In genomic region chr7:35257251-35258124, GRCh38 we compare ENCODE assay signal across 12 cellular contexts. TPM values are rescaled to one million over a fixed set of nuclear protein-coding genes. Genes with fewer than 3 reads are reported as not detected.
DNase-seq lines count a peak whose midpoint lies in the region; TF ChIP-seq lines count a peak whose summit lies in the region.
"Had no signal": no experiment of that assay in that cellular context is flagged by ENCODE, and none has a peak within 500 bp of the region (broad histone marks: within the 10 kb centered on the region; RNA-seq: fewer than 3 reads in every experiment).

No MANE protein-coding gene starts in this region.

- H4K20me1 ChIP-seq in osteoblast (ENCODE audit: insufficient read depth, low read length): no peaks in the 10 kb centered on the region

- H3K27me3 ChIP-seq in left ventricle myocardium inferior (ENCODE audit: low read depth) (peaks cover 98% of the 10 kb centered on the region), osteoblast (ENCODE audit: insufficient read depth, low read length) (peaks cover 97% of the 10 kb centered on the region)

- intact Hi-C loops in left ventricle myocardium inferior (cut with micrococcal nuclease): no loop called here

- H3K27ac ChIP-seq in left ventricle myocardium inferior (replicated peaks) (peak overlapping the region; percentile 92), osteoblast (ENCODE audit: low read depth, low read length) (no peak overlapping the region)
- H3K27ac ChIP-seq: transverse colon had no signal

- H2AFZ ChIP-seq in osteoblast (ENCODE audit: low read length): no peak overlapping the region

- no peak for TF ChIP-seq CTCF in left ventricle myocardium inferior (IDR thresholded peaks at IDR 0.05; ENCODE audit: borderline replicate concordance)
- no peak for TF ChIP-seq CTCF in osteoblast (IDR thresholded peaks at IDR 0.05; ENCODE audit: extremely low read depth, low read depth, low read length)

- peaks cover 44% of the 10 kb centered on the region for H3K4me1 ChIP-seq in left ventricle myocardium inferior
- H3K4me1 ChIP-seq in osteoblast (ENCODE audit: insufficient read depth, low read length): no peaks in the 10 kb centered on the region

- no peaks in the 10 kb centered on the region for H3K36me3 ChIP-seq in left ventricle myocardium inferior
- H3K36me3 ChIP-seq in osteoblast (ENCODE audit: insufficient read depth, low read length): no peaks in the 10 kb centered on the region
- H3K36me3 ChIP-seq: transverse colon had no signal

- H3K4me3 ChIP-seq in left ventricle myocardium inferior: peak overlapping the region; percentile 73
- H3K4me3 ChIP-seq in osteoblast (ENCODE audit: insufficient read depth, low read length): no peak overlapping the region

- H3K79me2 ChIP-seq in osteoblast (ENCODE audit: insufficient read depth, low read length): no peaks in the 10 kb centered on the region

- H3K9me3 ChIP-seq in left ventricle myocardium inferior (replicated peaks) (no peaks in the 10 kb centered on the region), osteoblast (ENCODE audit: low read depth, low read length) (peaks cover 2% of the 10 kb centered on the region)
- H3K9me3 ChIP-seq: transverse colon had no signal

- DNase-seq in NCI-H1105 treated with DMSO at 0.1 percent for 48 hours (lab: John Stamatoyannopoulos, UW) (peak; percentile 43), NCI-H1105 (lab: John Stamatoyannopoulos, UW) (no peak), NCI-H345 treated with DMSO at 0.1 percent for 48 hours (lab: John Stamatoyannopoulos, UW; ENCODE audit: unreplicated experiment) (peak; percentile 54), left ventricle myocardium inferior (peak; percentile 60), osteoblast (ENCODE audit: insufficient read length, low spot score, missing footprints) (peak; percentile 65), activated gamma-delta T cell (lab: John Stamatoyannopoulos, UW) (no peak)
- DNase-seq in stimulated activated CD4-positive, alpha-beta T cell treated with anti-CD3 and anti-CD28 coated beads, Interleukin-2, amount 100 ng/mL, for 24 hours: no peak
- DNase-seq in central memory CD4-positive, alpha-beta T cell: no peak
- DNase-seq: HCEC 1CT, KBM-7, NCI-H2029, transverse colon had no signal

- no peak overlapping the region for H3K4me2 ChIP-seq in osteoblast (ENCODE audit: insufficient read depth, low read length)

RNA-seq across cellular contexts. Expression of gene TBX20, which starts 3.6 kb away (rescaled TPM):
- total RNA-seq in left ventricle myocardium inferior (83.9 TPM), osteoblast (not detected in 2 replicates)
- total RNA-seq: transverse colon had no signal

Comparison
In these comparisons a context has a peak if more than half of its experiments do, and no peak if none do; other contexts are left out.
1. DNase-seq: peak in NCI-H1105 treated with DMSO at 0.1 percent for 48 hours (single experiment), NCI-H345 treated with DMSO at 0.1 percent for 48 hours (single experiment), left ventricle myocardium inferior (single experiment) and osteoblast (single experiment); none in NCI-H1105 (single experiment), stimulated activated CD4-positive, alpha-beta T cell treated with anti-CD3 and anti-CD28 coated beads, Interleukin-2, amount 100 ng/mL, for 24 hours (0 of 2), central memory CD4-positive, alpha-beta T cell (single experiment) and activated gamma-delta T cell (single experiment).
2. RNA of gene TBX20, which starts 3.6 kb away (total RNA-seq): 83.9 TPM in left ventricle myocardium inferior (single experiment); not detected in osteoblast; every median in the first group is over 10 times any median in the second.